12 cellular contexts compared by ENCODE assay signal in the genomic region with DNA sequence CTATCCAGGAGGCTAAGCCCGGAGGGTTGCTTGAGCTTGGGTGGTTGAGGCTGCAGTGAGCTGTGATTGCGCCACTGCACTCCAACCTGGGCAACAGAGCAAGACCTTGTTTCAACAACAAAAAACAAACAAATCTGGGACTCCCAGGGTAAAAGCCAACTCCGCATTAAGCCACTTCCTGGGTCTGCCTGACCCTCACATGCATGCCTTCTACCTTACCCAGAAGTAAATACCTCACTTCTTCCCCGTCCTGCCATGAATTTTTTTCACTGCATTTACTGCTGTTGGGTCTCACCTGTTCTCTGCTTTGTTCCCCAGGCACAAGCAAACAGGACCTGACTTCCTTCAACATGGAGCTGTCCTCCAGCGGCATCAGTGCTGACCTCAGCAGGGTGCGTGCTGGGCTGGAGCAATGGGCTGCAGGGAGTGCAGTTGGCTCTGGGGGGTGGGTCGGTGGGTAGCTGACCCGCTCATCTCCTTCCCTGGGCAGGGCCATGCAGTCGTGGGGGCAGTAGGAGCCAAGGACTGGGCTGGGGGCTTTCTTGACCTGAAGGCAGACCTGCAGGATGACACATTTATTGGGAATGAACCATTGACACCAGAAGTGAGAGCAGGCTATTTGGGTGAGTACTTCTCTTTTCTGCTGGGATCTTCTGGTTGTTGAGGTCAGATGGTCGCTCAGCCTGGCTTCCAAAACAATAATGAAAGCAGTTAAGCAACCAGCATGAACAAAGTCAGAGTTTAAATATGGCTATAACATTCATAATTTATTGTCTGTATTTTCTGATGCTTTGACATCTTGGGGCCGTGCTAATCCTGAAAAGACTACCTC. TPM values are rescaled to one million over a fixed set of nuclear protein-coding genes. Genes with fewer than 3 reads are reported as not detected.
DNase-seq lines count a peak whose midpoint lies in the region; ATAC-seq and TF ChIP-seq lines count a peak whose summit lies in the region.
"Had no signal": no experiment of that assay in that cellular context is flagged by ENCODE, and none has a peak within 500 bp of the region (broad histone marks: within the 10 kb centered on the region; RNA-seq: fewer than 3 reads in every experiment).

No MANE protein-coding gene starts in this region.

- in situ Hi-C loops in KBM-7 (cut with MboI; ENCODE audit: low pct_unique_long_range_greater_than_20kb, low sequenced_read_pairs) = no loop called here
- in situ Hi-C loops in brain microvascular endothelial cell (cut with HindIII; ENCODE audit: low pct_ligation_motif_present, low sequenced_read_pairs) = no loop called here

- H3K9me3 Mint-ChIP-seq in CD8-positive, alpha-beta T cell = no peaks in the 10 kb centered on the region
- no peaks in the 10 kb centered on the region for H3K9me3 Mint-ChIP-seq in activated T-helper 2 cell treated with anti-CD3 and anti-CD28 coated beads, Interferon-gamma antibody, Interleukin-2, Interleukin-4, amounts not matched to agents 10 μg/mL and 5 μg/mL and 100 μg/mL, durations not matched to agents 14 hours and 24 hours and 36 hours
- H3K9me3 Mint-ChIP-seq in memory B cell = no peaks in the 10 kb centered on the region
- H3K9me3 Mint-ChIP-seq: nephron had no signal

- CTCF ChIA-PET in CD8-positive, alpha-beta T cell (lab: Charles Lee) = interaction anchor here (1.4 to 7.9 kb wide), 2 partner anchors 10 to 40 kb away, joined by 5 to 46 read pairs; no protein-coding TSS in a partner anchor

- no peak for TF ChIP-seq CTCF in CD8-positive, alpha-beta T cell (IDR thresholded peaks at IDR 0.05)
- no peak for TF ChIP-seq CTCF in brain microvascular endothelial cell (IDR thresholded peaks at IDR 0.05; ENCODE audit: low read depth, low read length, missing control alignments)

- intact Hi-C loops in CD8-positive, alpha-beta T cell (cut with DNase I, micrococcal nuclease) = no loop called here
- intact Hi-C loops in activated T-helper 2 cell treated with anti-CD3 and anti-CD28 coated beads, Interferon-gamma antibody, Interleukin-2, Interleukin-4, amounts not matched to agents 10 μg/mL and 5 μg/mL and 100 μg/mL, durations not matched to agents 14 hours and 24 hours and 36 hours (cut with micrococcal nuclease) = loop anchor here (5.0 kb wide), 1 partner anchor 42 kb away; a partner anchor contains a TSS

- H3K4me1 Mint-ChIP-seq in CD8-positive, alpha-beta T cell (ENCODE audit: low read depth) = peaks cover 34% of the 10 kb centered on the region
- peaks cover 29% of the 10 kb centered on the region for H3K4me1 Mint-ChIP-seq in activated T-helper 2 cell treated with anti-CD3 and anti-CD28 coated beads, Interferon-gamma antibody, Interleukin-2, Interleukin-4, amounts not matched to agents 10 μg/mL and 5 μg/mL and 100 μg/mL, durations not matched to agents 14 hours and 24 hours and 36 hours (ENCODE audit: low read depth)
- peaks cover 3% of the 10 kb centered on the region for H3K4me1 Mint-ChIP-seq in memory B cell
- H3K4me1 Mint-ChIP-seq: nephron had no signal

- H3K4me1 ChIP-seq in CD8-positive, alpha-beta T cell (ENCODE audit: insufficient read depth, low read length) = peaks cover 7% of the 10 kb centered on the region

- no peak overlapping the region for H3K4me3 Mint-ChIP-seq in CD8-positive, alpha-beta T cell
- H3K4me3 Mint-ChIP-seq in activated T-helper 2 cell treated with anti-CD3 and anti-CD28 coated beads, Interferon-gamma antibody, Interleukin-2, Interleukin-4, amounts not matched to agents 10 μg/mL and 5 μg/mL and 100 μg/mL, durations not matched to agents 14 hours and 24 hours and 36 hours (ENCODE audit: low read depth) = no peak overlapping the region
- H3K4me3 Mint-ChIP-seq in memory B cell = no peak overlapping the region
- H3K4me3 Mint-ChIP-seq: nephron had no signal

- DNase-seq in CD8-positive, alpha-beta T cell = no peak
- DNase-seq in KBM-7 = peak; percentile 36
- DNase-seq in activated T-helper 2 cell treated with anti-CD3 and anti-CD28 coated beads, Interferon-gamma antibody, Interleukin-2, Interleukin-4, amounts not matched to agents 10 μg/mL and 5 μg/mL and 100 μg/mL, durations not matched to agents 14 hours and 24 hours and 36 hours (ENCODE audit: low spot score) = no peak
- DNase-seq in memory B cell (ENCODE audit: low spot score in 2 of 2) = no peak
- DNase-seq in brain microvascular endothelial cell = no peak
- no peak for DNase-seq in NCI-H1694 treated with DMSO at 0.1 percent for 48 hours (lab: John Stamatoyannopoulos, UW)
- DNase-seq: COR-L47, NCI-H1092 treated with DMSO at 0.1 percent for 48 hours had no signal

- no peaks in the 10 kb centered on the region for H3K9me3 ChIP-seq in CD8-positive, alpha-beta T cell (ENCODE audit: low read length)

- H3K36me3 ChIP-seq in CD8-positive, alpha-beta T cell (ENCODE audit: insufficient read depth, low read length) = peaks cover 59% of the 10 kb centered on the region
- no peaks in the 10 kb centered on the region for H3K36me3 ChIP-seq in brain microvascular endothelial cell (replicated peaks)

- no peak overlapping the region for H3K4me3 ChIP-seq in CD8-positive, alpha-beta T cell (ENCODE audit: low read depth, low read length)
- no peak overlapping the region for H3K4me3 ChIP-seq in brain microvascular endothelial cell (ENCODE audit: low read depth, low read length)

- H3K27ac Mint-ChIP-seq in CD8-positive, alpha-beta T cell = peak overlapping the region; percentile 79
- peak overlapping the region; percentile 17 for H3K27ac Mint-ChIP-seq in activated T-helper 2 cell treated with anti-CD3 and anti-CD28 coated beads, Interferon-gamma antibody, Interleukin-2, Interleukin-4, amounts not matched to agents 10 μg/mL and 5 μg/mL and 100 μg/mL, durations not matched to agents 14 hours and 24 hours and 36 hours
- H3K27ac Mint-ChIP-seq in memory B cell = peak overlapping the region; percentile 60
- H3K27ac Mint-ChIP-seq: nephron had no signal

- no peaks in the 10 kb centered on the region for H3K27me3 Mint-ChIP-seq in CD8-positive, alpha-beta T cell (ENCODE audit: low read depth)
- no peaks in the 10 kb centered on the region for H3K27me3 Mint-ChIP-seq in activated T-helper 2 cell treated with anti-CD3 and anti-CD28 coated beads, Interferon-gamma antibody, Interleukin-2, Interleukin-4, amounts not matched to agents 10 μg/mL and 5 μg/mL and 100 μg/mL, durations not matched to agents 14 hours and 24 hours and 36 hours (ENCODE audit: low read depth)
- H3K27me3 Mint-ChIP-seq in memory B cell = no peaks in the 10 kb centered on the region

- no peaks in the 10 kb centered on the region for H3K27me3 ChIP-seq in CD8-positive, alpha-beta T cell (ENCODE audit: insufficient read depth, low read length)
- H3K27me3 ChIP-seq in brain microvascular endothelial cell (replicated peaks) = no peaks in the 10 kb centered on the region

- POLR2A ChIA-PET in CD8-positive, alpha-beta T cell (lab: Charles Lee) = interaction anchor here (0.6 to 1.2 kb wide), 3 partner anchors 9 to 16 kb away, joined by 3 to 4 read pairs (median 3); no protein-coding TSS in a partner anchor

- H3K27ac ChIP-seq in CD8-positive, alpha-beta T cell (ENCODE audit: low read depth, low read length) = no peak overlapping the region
- no peak overlapping the region for H3K27ac ChIP-seq in brain microvascular endothelial cell

- ATAC-seq in CD8-positive, alpha-beta T cell = no peak
- ATAC-seq in memory B cell (ENCODE audit: low read depth) = no peak
- ATAC-seq in GM19397 (IDR thresholded peaks at IDR 0.05; ENCODE audit: unreplicated experiment) = no peak
- ATAC-seq in GM18519 (IDR thresholded peaks at IDR 0.05; ENCODE audit: low FRiP score, unreplicated experiment) = no peak

- peaks cover 79% of the 10 kb centered on the region for H3K36me3 Mint-ChIP-seq in CD8-positive, alpha-beta T cell
- peaks cover 76% of the 10 kb centered on the region for H3K36me3 Mint-ChIP-seq in activated T-helper 2 cell treated with anti-CD3 and anti-CD28 coated beads, Interferon-gamma antibody, Interleukin-2, Interleukin-4, amounts not matched to agents 10 μg/mL and 5 μg/mL and 100 μg/mL, durations not matched to agents 14 hours and 24 hours and 36 hours (ENCODE audit: low read depth)
- peaks cover 34% of the 10 kb centered on the region for H3K36me3 Mint-ChIP-seq in memory B cell

RNA-seq across cellular contexts. Expression of a gene that starts 16.4 kb away (rescaled TPM):
- total RNA-seq in CD8-positive, alpha-beta T cell = 100 to 1,000 TPM; 187 to 218 TPM
- total RNA-seq in activated T-helper 2 cell treated with anti-CD3 and anti-CD28 coated beads, Interferon-gamma antibody, Interleukin-2, Interleukin-4, amounts not matched to agents 10 μg/mL and 5 μg/mL and 100 μg/mL, durations not matched to agents 14 hours and 24 hours and 36 hours = 292 and 293 TPM in 2 replicates
- total RNA-seq: epithelial cell of proximal tubule had no signal

RNA-seq across cellular contexts. Expression of a gene that starts 37.4 kb away (rescaled TPM):
- 1 to 10 TPM; 2.6 to 2.8 TPM for total RNA-seq in CD8-positive, alpha-beta T cell
- 16.9 and 17.1 TPM in 2 replicates for total RNA-seq in activated T-helper 2 cell treated with anti-CD3 and anti-CD28 coated beads, Interferon-gamma antibody, Interleukin-2, Interleukin-4, amounts not matched to agents 10 μg/mL and 5 μg/mL and 100 μg/mL, durations not matched to agents 14 hours and 24 hours and 36 hours

RNA-seq across cellular contexts. Expression of a gene that starts 43.3 kb away (rescaled TPM):
- total RNA-seq in CD8-positive, alpha-beta T cell = 10 to 100 TPM; 22.6 to 24.1 TPM
- total RNA-seq in activated T-helper 2 cell treated with anti-CD3 and anti-CD28 coated beads, Interferon-gamma antibody, Interleukin-2, Interleukin-4, amounts not matched to agents 10 μg/mL and 5 μg/mL and 100 μg/mL, durations not matched to agents 14 hours and 24 hours and 36 hours = 82.9 and 84.1 TPM in 2 replicates

RNA-seq across cellular contexts. Expression of a gene that starts 45.7 kb away (rescaled TPM):
- 1 to 10 TPM; 6.2 to 6.3 TPM for total RNA-seq in CD8-positive, alpha-beta T cell
- total RNA-seq in activated T-helper 2 cell treated with anti-CD3 and anti-CD28 coated beads, Interferon-gamma antibody, Interleukin-2, Interleukin-4, amounts not matched to agents 10 μg/mL and 5 μg/mL and 100 μg/mL, durations not matched to agents 14 hours and 24 hours and 36 hours = 11.8 and 11.9 TPM in 2 replicates

RNA-seq across cellular contexts. Expression of a gene that starts 59.1 kb away (rescaled TPM):
- total RNA-seq in CD8-positive, alpha-beta T cell = 1 to 10 TPM; 4.0 to 5.5 TPM
- 127 and 128 TPM in 2 replicates for total RNA-seq in activated T-helper 2 cell treated with anti-CD3 and anti-CD28 coated beads, Interferon-gamma antibody, Interleukin-2, Interleukin-4, amounts not matched to agents 10 μg/mL and 5 μg/mL and 100 μg/mL, durations not matched to agents 14 hours and 24 hours and 36 hours

Comparison
In these comparisons a context has a peak if more than half of its experiments do, and no peak if none do; other contexts are left out.
1. H3K27ac Mint-ChIP-seq: peak in every context shown above with its lines; median percentile 79 in CD8-positive, alpha-beta T cell; 60 in memory B cell; 17 in activated T-helper 2 cell treated with anti-CD3 and anti-CD28 coated beads, Interferon-gamma antibody, Interleukin-2, Interleukin-4, amounts not matched to agents 10 μg/mL and 5 μg/mL and 100 μg/mL, durations not matched to agents 14 hours and 24 hours and 36 hours.